In the genomic region with DNA sequence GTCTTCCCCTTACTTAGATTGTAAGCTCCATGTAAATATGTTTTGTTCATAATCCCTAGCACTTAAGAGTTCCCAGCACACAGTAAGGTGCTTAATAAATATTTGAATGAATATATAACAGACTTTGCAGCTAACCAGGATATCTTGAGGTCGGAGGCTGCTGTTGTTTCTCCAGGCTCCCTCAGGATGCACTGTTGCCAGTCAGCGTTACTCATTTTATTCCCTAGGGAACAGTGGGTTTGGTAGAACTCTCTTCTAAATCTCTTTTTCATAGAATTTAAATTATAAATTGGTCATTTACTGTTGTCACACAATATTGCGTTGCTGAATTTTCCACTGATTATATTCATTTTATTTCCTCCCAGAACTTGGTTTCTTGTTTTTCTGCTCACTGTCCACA, we compare ENCODE assay signal across 8 cellular contexts. TPM values are rescaled to one million over a fixed set of nuclear protein-coding genes. Genes with fewer than 3 reads are reported as not detected.
DNase-seq lines count a peak whose midpoint lies in the region; ATAC-seq and TF ChIP-seq lines count a peak whose summit lies in the region.

No MANE protein-coding gene starts in this region.

- ATAC-seq in CD4-positive, CD25-positive, alpha-beta regulatory T cell (ENCODE audit: low read depth in 2 of 2), result no peak
- ATAC-seq in HG03439 (IDR thresholded peaks at IDR 0.05; ENCODE audit: unreplicated experiment), result no peak
- no peak for ATAC-seq in HG02610 (IDR thresholded peaks at IDR 0.05; ENCODE audit: unreplicated experiment)

- peaks cover 4 to 27% (median 18%) of the 10 kb centered on the region in 4 donors for H3K4me1 Mint-ChIP-seq in CD4-positive, CD25-positive, alpha-beta regulatory T cell
- peaks cover 31% of the 10 kb centered on the region for H3K4me1 Mint-ChIP-seq in dendritic cell treated with granulocyte-macrophage colony-stimulating factor and Interleukin-4, amounts not matched to agents 40 ng/mL and 50 ng/mL, for 4 days (ENCODE audit: low read depth)
- peaks cover 30% of the 10 kb centered on the region for H3K4me1 Mint-ChIP-seq in neural crest cell

- no peak for TF ChIP-seq CTCF in MM.1S (IDR thresholded peaks at IDR 0.05; ENCODE audit: low read length)
- no peak for TF ChIP-seq CTCF in neural crest cell (conservative IDR thresholded peaks at IDR 0.05)

- H3F3A ChIP-seq in MM.1S (ENCODE audit: insufficient read depth, low read length), result peaks cover 16% of the 10 kb centered on the region

- peak overlapping the region; percentile 74 for H3K4me2 ChIP-seq in MM.1S (ENCODE audit: low read depth, low read length)

- peaks cover 6% of the 10 kb centered on the region for H3K36me3 Mint-ChIP-seq in CD4-positive, CD25-positive, alpha-beta regulatory T cell
- peaks cover 33% of the 10 kb centered on the region for H3K36me3 Mint-ChIP-seq in dendritic cell treated with granulocyte-macrophage colony-stimulating factor and Interleukin-4, amounts not matched to agents 40 ng/mL and 50 ng/mL, for 4 days (ENCODE audit: low read depth)
- peaks cover 13% of the 10 kb centered on the region for H3K36me3 Mint-ChIP-seq in neural crest cell (ENCODE audit: low read depth)

- no peaks in the 10 kb centered on the region for H3K9me2 ChIP-seq in MM.1S (replicated peaks; ENCODE audit: insufficient read depth, low read length)

- H3K9me3 ChIP-seq in CD4-positive, CD25-positive, alpha-beta regulatory T cell (ENCODE audit: control insufficient read depth in 2 of 2, low read length in 2 of 2), result no peaks in the 10 kb centered on the region
- H3K9me3 ChIP-seq in MM.1S (replicated peaks; ENCODE audit: insufficient read depth, low read length), result no peaks in the 10 kb centered on the region

- DNase-seq in CD4-positive, CD25-positive, alpha-beta regulatory T cell, result no peak
- no peak for DNase-seq in MM.1S
- DNase-seq in neural crest cell (ENCODE audit: low read depth, low spot score), result no peak
- no peak for DNase-seq in NCI-H2196 treated with DMSO at 0.1 percent for 48 hours (lab: John Stamatoyannopoulos, UW; ENCODE audit: unreplicated experiment)
- DNase-seq in DMS114 treated with DMSO at 0.1 percent for 48 hours (lab: John Stamatoyannopoulos, UW; ENCODE audit: unreplicated experiment), result no peak

- peak overlapping the region; percentile 81 for H3K4me3 ChIP-seq in CD4-positive, CD25-positive, alpha-beta regulatory T cell (ENCODE audit: low read depth, low read length)
- H3K4me3 ChIP-seq in MM.1S (ENCODE audit: low read length), result peak overlapping the region; percentile 96

- peak overlapping the region in 2 of 3 donors; percentile 82 to 99 for H3K27ac Mint-ChIP-seq in CD4-positive, CD25-positive, alpha-beta regulatory T cell
- H3K27ac Mint-ChIP-seq in dendritic cell treated with granulocyte-macrophage colony-stimulating factor and Interleukin-4, amounts not matched to agents 40 ng/mL and 50 ng/mL, for 4 days, result peak overlapping the region; percentile 94
- peak overlapping the region; percentile 85 for H3K27ac Mint-ChIP-seq in neural crest cell (ENCODE audit: unreplicated experiment)

- H2AFZ ChIP-seq in MM.1S (ENCODE audit: low read length), result peak overlapping the region; percentile 61

- peak overlapping the region; percentile 85 to 99 (median 90) for H3K4me3 Mint-ChIP-seq in CD4-positive, CD25-positive, alpha-beta regulatory T cell
- H3K4me3 Mint-ChIP-seq in dendritic cell treated with granulocyte-macrophage colony-stimulating factor and Interleukin-4, amounts not matched to agents 40 ng/mL and 50 ng/mL, for 4 days, result peak overlapping the region; percentile 88
- H3K4me3 Mint-ChIP-seq in neural crest cell, result peak overlapping the region; percentile 88

- H3K9ac ChIP-seq in MM.1S (ENCODE audit: low read length), result peak overlapping the region; percentile 95

- peaks cover 0 to 1% (median 0%) of the 10 kb centered on the region in 7 donors for H3K9me3 Mint-ChIP-seq in CD4-positive, CD25-positive, alpha-beta regulatory T cell
- no peaks in the 10 kb centered on the region for H3K9me3 Mint-ChIP-seq in dendritic cell treated with granulocyte-macrophage colony-stimulating factor and Interleukin-4, amounts not matched to agents 40 ng/mL and 50 ng/mL, for 4 days
- H3K9me3 Mint-ChIP-seq in neural crest cell, result no peaks in the 10 kb centered on the region

- peaks cover 34% of the 10 kb centered on the region for H3K79me2 ChIP-seq in MM.1S (ENCODE audit: low read length)

- H3K4me1 ChIP-seq in CD4-positive, CD25-positive, alpha-beta regulatory T cell (ENCODE audit: control insufficient read depth, insufficient read depth, low read length, poor library complexity, severe bottlenecking), result peaks cover 34% of the 10 kb centered on the region
- 0 out of 2 replicates have a peak, but pooled peaks cover 7% of the 10 kb centered on the region for H3K4me1 ChIP-seq in MM.1S (ENCODE audit: low read length)

- intact Hi-C loops in dendritic cell treated with granulocyte-macrophage colony-stimulating factor and Interleukin-4, amounts not matched to agents 40 ng/mL and 50 ng/mL, for 4 days (cut with micrococcal nuclease), result loop anchor here (2.0 to 5.0 kb wide), 2 partner anchors 308 to 867 kb away; a partner anchor contains a TSS

- peaks cover 13% of the 10 kb centered on the region for H3K27me3 Mint-ChIP-seq in CD4-positive, CD25-positive, alpha-beta regulatory T cell
- no peaks in the 10 kb centered on the region for H3K27me3 Mint-ChIP-seq in dendritic cell treated with granulocyte-macrophage colony-stimulating factor and Interleukin-4, amounts not matched to agents 40 ng/mL and 50 ng/mL, for 4 days
- H3K27me3 Mint-ChIP-seq in neural crest cell (ENCODE audit: low read depth), result no peaks in the 10 kb centered on the region

- peaks cover 14% of the 10 kb centered on the region for H4K20me1 ChIP-seq in MM.1S (ENCODE audit: insufficient read depth, low read length)

- no peaks in the 10 kb centered on the region for H3K36me3 ChIP-seq in CD4-positive, CD25-positive, alpha-beta regulatory T cell (ENCODE audit: control insufficient read depth, insufficient read depth, low read length)
- peaks cover 5% of the 10 kb centered on the region for H3K36me3 ChIP-seq in MM.1S (replicated peaks; ENCODE audit: insufficient read depth, low read length)

- H3K27ac ChIP-seq in CD4-positive, CD25-positive, alpha-beta regulatory T cell (ENCODE audit: insufficient read depth, low read length, poor library complexity, severe bottlenecking), result peak overlapping the region; percentile 99
- H3K27ac ChIP-seq in MM.1S (ENCODE audit: low read length), result peak overlapping the region; percentile 98; the same call in 1 of the 2 replicates

- no peaks in the 10 kb centered on the region for H3K27me3 ChIP-seq in CD4-positive, CD25-positive, alpha-beta regulatory T cell (ENCODE audit: control insufficient read depth, insufficient read depth, low read length)
- no peaks in the 10 kb centered on the region for H3K27me3 ChIP-seq in MM.1S (replicated peaks; ENCODE audit: insufficient read depth, low read length)

RNA-seq across cellular contexts. Expression of a gene that starts 1.0 kb away (rescaled TPM):
- 132 TPM for total RNA-seq in CD4-positive, CD25-positive, alpha-beta regulatory T cell
- polyA plus RNA-seq in CD4-positive, CD25-positive, alpha-beta regulatory T cell, result 100 to 1,000 TPM in 2 of 4 donors, 10 to 100 TPM in 2; 83.4 to 111 (median 98.4) TPM
- total RNA-seq in neural crest cell, result 383 and 396 TPM in 2 replicates

RNA-seq across cellular contexts. Expression of a gene that starts 54.9 kb away (rescaled TPM):
- total RNA-seq in CD4-positive, CD25-positive, alpha-beta regulatory T cell, result 48.8 TPM
- polyA plus RNA-seq in CD4-positive, CD25-positive, alpha-beta regulatory T cell, result 10 to 100 TPM; 24.8 to 42.2 (median 32.3) TPM
- 70.8 and 73.2 TPM in 2 replicates for total RNA-seq in neural crest cell
